Comparison of ENCODE assay signal across 28 cellular contexts in genomic region chr3:116920836-116921596, GRCh38.
DNase-seq lines count a peak whose midpoint lies in the region; ATAC-seq and TF ChIP-seq lines count a peak whose summit lies in the region.
"Had no signal": no experiment of that assay in that cellular context is flagged by ENCODE, and none has a peak within 500 bp of the region (broad histone marks: within the 10 kb centered on the region; RNA-seq: fewer than 3 reads in every experiment).

No MANE protein-coding gene starts in this region.

- H2BK15ac ChIP-seq in IMR-90 (ENCODE audit: low read depth, low read length): no peak overlapping the region

- H2AK9ac ChIP-seq in IMR-90 (replicated peaks; ENCODE audit: low read depth, low read length, poor library complexity): no peak overlapping the region

- H4K5ac ChIP-seq in IMR-90 (ENCODE audit: low read depth, low read length): no peak overlapping the region

- no peak overlapping the region for H3K4me3 ChIP-seq in IMR-90 (ENCODE audit: insufficient read depth, low read depth, low read length)
- H3K4me3 ChIP-seq in adipocyte (ENCODE audit: low read length): no peak overlapping the region
- no peak overlapping the region for H3K4me3 ChIP-seq in fibroblast of villous mesenchyme (ENCODE audit: low read depth, low read length)
- H3K4me3 ChIP-seq in heart left ventricle: no peak overlapping the region
- H3K4me3 ChIP-seq: ovary, SJSA1, tibial artery had no signal

- H2AK5ac ChIP-seq in IMR-90 (ENCODE audit: low read depth, low read length): no peak overlapping the region

- no peak overlapping the region for H2BK20ac ChIP-seq in IMR-90 (ENCODE audit: low read depth, low read length)

- H4K20me1 ChIP-seq in IMR-90 (ENCODE audit: insufficient read depth, low read length): no peaks in the 10 kb centered on the region

- H3K9me1 ChIP-seq in IMR-90 (ENCODE audit: insufficient read depth, low read length): no peaks in the 10 kb centered on the region; the same call in 1 of the 2 replicates

- BruUV-seq in IMR-90 (replicated peaks; lab: Mats Ljungman, UMichigan): no TSS peak

- H3K14ac ChIP-seq in IMR-90 (replicated peaks; ENCODE audit: low read depth, low read length): no peak overlapping the region

- no peak overlapping the region for H3K18ac ChIP-seq in IMR-90 (ENCODE audit: low read depth, low read length)

- H3K4me2 ChIP-seq in IMR-90 (ENCODE audit: low read depth, low read length): no peak overlapping the region

- H3K36me3 ChIP-seq in IMR-90 (ENCODE audit: control insufficient read depth, insufficient read depth, low read length) (no peaks in the 10 kb centered on the region), adipocyte (ENCODE audit: control insufficient read depth, insufficient read depth, low read length, severe bottlenecking) (no peaks in the 10 kb centered on the region), heart left ventricle (no peaks in the 10 kb centered on the region)
- H3K36me3 ChIP-seq: BE2C, ovary, SJSA1, tibial artery had no signal

- in situ Hi-C loops in IMR-90 (cut with MboI; ENCODE audit: low sequenced_read_pairs): no loop called here

- CTCF ChIA-PET in IMR-90 (lab: Yijun Ruan, JAX): no interaction called here

- DNase-seq in Ammon's horn (ENCODE audit: low spot score) (peak; percentile 11), IMR-90 (peak; percentile 36), adipocyte (ENCODE audit: low read depth) (peak; percentile 47), fibroblast of villous mesenchyme (ENCODE audit: low read depth) (peak; percentile 60), heart left ventricle (no peak), T-helper 17 cell (no peak)
- no peak for DNase-seq in stimulated activated naive CD8-positive, alpha-beta T cell treated with anti-CD3 and anti-CD28 coated beads, Interleukin-15, amount 100 ng/mL, for 72 hours
- DNase-seq: activated CD4-positive, alpha-beta T cell treated with anti-CD3 and anti-CD28 coated beads for 4 hours; activated gamma-delta T cell; activated naive CD8-positive, alpha-beta T cell treated with anti-CD3 and anti-CD28 coated beads, Interleukin-2, amount 10 ng/mL, durations not matched to agents 7 days and 5 days; activated T-cell treated with anti-CD3 and anti-CD28 coated beads, Interleukin-2, amount 50 U/mL, for 1 hour; BE2C; CD8-positive, alpha-beta memory T cell; DMS79; foreskin keratinocyte; GF-D8; HFFc6; left colon; NCI-H2171; NCI-H510A; ovary; stimulated activated CD4-positive, alpha-beta T cell treated with anti-CD3 and anti-CD28 coated beads, Interleukin-2, amount 100 ng/mL, for 24 hours; tibial artery had no signal

- no peak overlapping the region for H3K4ac ChIP-seq in IMR-90 (ENCODE audit: low read depth, low read length)

- no peak overlapping the region for H2AFZ ChIP-seq in IMR-90 (replicated peaks; ENCODE audit: low read length, poor library complexity)

- no peaks in the 10 kb centered on the region for H3K79me1 ChIP-seq in IMR-90 (ENCODE audit: low read depth in 1 of 2, low read length in 2 of 2)

- ATAC-seq in IMR-90 (ENCODE audit: low read depth) (peak; percentile 87), heart left ventricle (no peak), T-helper 17 cell (no peak)
- no peak for ATAC-seq in stimulated activated naive CD8-positive, alpha-beta T cell treated with anti-CD3 and anti-CD28 coated beads, Interleukin-15, amount 100 ng/mL, for 72 hours
- ATAC-seq: foreskin keratinocyte, left colon, Panc1 had no signal

- no peak overlapping the region for H4K91ac ChIP-seq in IMR-90 (ENCODE audit: insufficient read depth, low read depth, low read length)

- no peak overlapping the region for H2BK5ac ChIP-seq in IMR-90 (ENCODE audit: low read depth, low read length, poor library complexity, severe bottlenecking)

- TF ChIP-seq RAD21 in IMR-90 (IDR thresholded peaks at IDR 0.05; ENCODE audit: low read length): no peak

- TF ChIP-seq POLR2A in IMR-90 (IDR thresholded peaks at IDR 0.05; ENCODE audit: low read depth, low read length) (no peak), heart left ventricle (IDR thresholded peaks at IDR 0.05) (no peak)

- H3K27ac Mint-ChIP-seq in stimulated activated naive CD8-positive, alpha-beta T cell treated with anti-CD3 and anti-CD28 coated beads, Interleukin-15, amount 100 ng/mL, for 72 hours: no peak overlapping the region
- no peak overlapping the region for H3K27ac Mint-ChIP-seq in T-helper 17 cell
- H3K27ac Mint-ChIP-seq: activated naive CD8-positive, alpha-beta T cell treated with anti-CD3 and anti-CD28 coated beads, Interleukin-2, amount 10 ng/mL, durations not matched to agents 7 days and 5 days; CD8-positive, alpha-beta memory T cell; HFFc6 had no signal

- POLR2A ChIA-PET in IMR-90 (lab: Charles Lee; ENCODE audit: unreplicated experiment): no interaction called here

- H3K4me1 ChIP-seq in IMR-90 (ENCODE audit: control insufficient read depth, insufficient read depth, low read length) (0 out of 2 replicates have a peak, but pooled peaks cover 2% of the 10 kb centered on the region), adipocyte (ENCODE audit: control insufficient read depth, insufficient read depth, low read length) (no peaks in the 10 kb centered on the region), heart left ventricle (no peaks in the 10 kb centered on the region)
- H3K4me1 ChIP-seq: foreskin keratinocyte, SJSA1, tibial artery had no signal

- WGBS in IMR-90 (ENCODE audit: extremely low coverage in 2 of 2, insufficient read length in 1 of 2), 2 experiments: no CpG with 5 or more reads among the region's 3 CpGs
- WGBS in heart left ventricle, 4 donors: 55 to 69% (median 60%) methylated on average over 3 of the region's 3 CpGs

- TF ChIP-seq CTCF in IMR-90 (conservative IDR thresholded peaks at IDR 0.05; ENCODE audit: low read depth, low read length): no peak
- TF ChIP-seq CTCF in fibroblast of villous mesenchyme (IDR thresholded peaks at IDR 0.05; ENCODE audit: insufficient read depth, low read depth, low read length): no peak
- no peak for TF ChIP-seq CTCF in heart left ventricle (IDR thresholded peaks at IDR 0.05)

- dilution Hi-C loops in IMR-90 (cut with HindIII; ENCODE audit: low sequenced_read_pairs, unreplicated experiment): no loop called here

- H4K8ac ChIP-seq in IMR-90 (ENCODE audit: low read depth in 2 of 2, low read length in 2 of 2): no peak overlapping the region

- H3K27ac ChIP-seq in IMR-90 (ENCODE audit: insufficient read depth, low read length) (no peak overlapping the region), heart left ventricle (no peak overlapping the region)
- H3K27ac ChIP-seq: epithelial cell of prostate, foreskin keratinocyte, HL-60, ovary, SJSA1, tibial artery, VCaP had no signal

- intact Hi-C loops in IMR-90 (cut with micrococcal nuclease) (no loop called here), heart left ventricle (cut with DNase I) (no loop called here)

- H3K4me1 Mint-ChIP-seq in stimulated activated naive CD8-positive, alpha-beta T cell treated with anti-CD3 and anti-CD28 coated beads, Interleukin-15, amount 100 ng/mL, for 72 hours: no peaks in the 10 kb centered on the region
- no peaks in the 10 kb centered on the region for H3K4me1 Mint-ChIP-seq in T-helper 17 cell
- H3K4me1 Mint-ChIP-seq: activated naive CD8-positive, alpha-beta T cell treated with anti-CD3 and anti-CD28 coated beads, Interleukin-2, amount 10 ng/mL, durations not matched to agents 7 days and 5 days; CD8-positive, alpha-beta memory T cell had no signal

- no peak overlapping the region for H3K56ac ChIP-seq in IMR-90 (ENCODE audit: extremely low read depth, insufficient read depth, low read length)

- H3K27me3 Mint-ChIP-seq in stimulated activated naive CD8-positive, alpha-beta T cell treated with anti-CD3 and anti-CD28 coated beads, Interleukin-15, amount 100 ng/mL, for 72 hours: no peaks in the 10 kb centered on the region
- no peaks in the 10 kb centered on the region for H3K27me3 Mint-ChIP-seq in T-helper 17 cell
- H3K27me3 Mint-ChIP-seq: activated naive CD8-positive, alpha-beta T cell treated with anti-CD3 and anti-CD28 coated beads, Interleukin-2, amount 10 ng/mL, durations not matched to agents 7 days and 5 days; CD8-positive, alpha-beta memory T cell had no signal

- no peak overlapping the region for H2BK120ac ChIP-seq in IMR-90 (ENCODE audit: low read depth, low read length)

- no peaks in the 10 kb centered on the region for H3K27me3 ChIP-seq in IMR-90 (ENCODE audit: control insufficient read depth, insufficient read depth, low read length)
- no peaks in the 10 kb centered on the region for H3K27me3 ChIP-seq in adipocyte (replicated peaks; ENCODE audit: control insufficient read depth, insufficient read depth, low read length)
- no peaks in the 10 kb centered on the region for H3K27me3 ChIP-seq in heart left ventricle
- H3K27me3 ChIP-seq: BE2C, ovary, SJSA1, tibial artery had no signal

- H3K9ac ChIP-seq in IMR-90 (ENCODE audit: low read depth, low read length): no peak overlapping the region
- no peak overlapping the region for H3K9ac ChIP-seq in adipocyte (ENCODE audit: low read length)

- no peak overlapping the region for H3K4me3 Mint-ChIP-seq in stimulated activated naive CD8-positive, alpha-beta T cell treated with anti-CD3 and anti-CD28 coated beads, Interleukin-15, amount 100 ng/mL, for 72 hours
- H3K4me3 Mint-ChIP-seq in T-helper 17 cell: no peak overlapping the region
- H3K4me3 Mint-ChIP-seq: activated naive CD8-positive, alpha-beta T cell treated with anti-CD3 and anti-CD28 coated beads, Interleukin-2, amount 10 ng/mL, durations not matched to agents 7 days and 5 days; CD8-positive, alpha-beta memory T cell; HFFc6 had no signal

- peaks cover 11 to 22% of the 10 kb centered on the region in 2 donors for H3K9me3 Mint-ChIP-seq in stimulated activated naive CD8-positive, alpha-beta T cell treated with anti-CD3 and anti-CD28 coated beads, Interleukin-15, amount 100 ng/mL, for 72 hours

- no peaks in the 10 kb centered on the region for H3K36me3 Mint-ChIP-seq in T-helper 17 cell (ENCODE audit: low read depth)
- H3K36me3 Mint-ChIP-seq: activated naive CD8-positive, alpha-beta T cell treated with anti-CD3 and anti-CD28 coated beads, Interleukin-2, amount 10 ng/mL, durations not matched to agents 7 days and 5 days; CD8-positive, alpha-beta memory T cell had no signal

- H3K23ac ChIP-seq in IMR-90 (ENCODE audit: low read depth, low read length): no peak overlapping the region

- H3K9me3 ChIP-seq in IMR-90 (ENCODE audit: control insufficient read depth, insufficient read depth, low read length) (no peaks in the 10 kb centered on the region), adipocyte (ENCODE audit: control insufficient read depth, low read length) (peaks cover 5% of the 10 kb centered on the region), heart left ventricle (peaks cover 0 to 27% (median 5%) of the 10 kb centered on the region in 12 donors), T-helper 17 cell (ENCODE audit: control insufficient read depth, low read length, poor library complexity, severe bottlenecking) (no peaks in the 10 kb centered on the region)
- H3K9me3 ChIP-seq: BE2C, ovary, SJSA1 had no signal

TF ChIP-seq in IMR-90, 13 proteins besides CTCF, POLR2A, EP300 and RAD21:
- TF ChIP-seq BHLHE40 (IDR thresholded peaks at IDR 0.05; ENCODE audit: low read depth, low read length) (no peak), FOS (IDR thresholded peaks at IDR 0.05; ENCODE audit: low read depth, low read length) (peak; percentile 24; the same call in 1 of the 2 replicates)

Comparison
In these comparisons a context has a peak if more than half of its experiments do, and no peak if none do; other contexts are left out.
1. DNase-seq: peak in Ammon's horn (single experiment), IMR-90 (single experiment), adipocyte (single experiment) and fibroblast of villous mesenchyme (single experiment); none in heart left ventricle (0 of 5), stimulated activated naive CD8-positive, alpha-beta T cell treated with anti-CD3 and anti-CD28 coated beads, Interleukin-15, amount 100 ng/mL, for 72 hours (0 of 2) and T-helper 17 cell (0 of 3).